Comparison of ENCODE assay signal across 22 cellular contexts in genomic region chr7:105990141-105990540, GRCh38. TPM values are rescaled to one million over a fixed set of nuclear protein-coding genes. Genes with fewer than 3 reads are reported as not detected.
DNase-seq lines count a peak whose midpoint lies in the region; ATAC-seq and TF ChIP-seq lines count a peak whose summit lies in the region.
"Had no signal": no experiment of that assay in that cellular context is flagged by ENCODE, and none has a peak within 500 bp of the region (broad histone marks: within the 10 kb centered on the region; RNA-seq: fewer than 3 reads in every experiment).

No MANE protein-coding gene starts in this region.

- no peaks in the 10 kb centered on the region for H3K36me3 Mint-ChIP-seq in brain
- no peaks in the 10 kb centered on the region for H3K36me3 Mint-ChIP-seq in activated CD4-positive, alpha-beta T cell treated with anti-CD3 and anti-CD28 coated beads for 36 hours (ENCODE audit: low read depth)
- H3K36me3 Mint-ChIP-seq: IgD-negative memory B cell had no signal

- H3K9ac ChIP-seq in HUES48 (ENCODE audit: low read depth, low read length) (no peak overlapping the region), iPS-18a (ENCODE audit: low read length) (no peak overlapping the region)
- H3K9ac ChIP-seq: BLaER1 treated with 17β-estradiol and CSF1 and Interleukin-3, amounts not matched to agents 10 nM and 100 nM; KMS-11 had no signal

- H3K27ac Mint-ChIP-seq in brain: peak overlapping the region; percentile 38 to 93 (median 85)
- no peak overlapping the region for H3K27ac Mint-ChIP-seq in activated CD4-positive, alpha-beta T cell treated with anti-CD3 and anti-CD28 coated beads for 36 hours
- H3K27ac Mint-ChIP-seq: CD4-positive, alpha-beta T cell; IgD-negative memory B cell had no signal

- ATAC-seq in activated CD4-positive, alpha-beta T cell treated with anti-CD3 and anti-CD28 coated beads for 36 hours: no peak
- ATAC-seq: HCT116 had no signal

- H3K27me3 Mint-ChIP-seq in brain: peaks cover under 1% of the 10 kb centered on the region
- peaks cover 3% of the 10 kb centered on the region for H3K27me3 Mint-ChIP-seq in activated CD4-positive, alpha-beta T cell treated with anti-CD3 and anti-CD28 coated beads for 36 hours
- H3K27me3 Mint-ChIP-seq: CD4-positive, alpha-beta T cell had no signal

- POLR2A ChIA-PET in activated CD4-positive, alpha-beta T cell treated with anti-CD3 and anti-CD28 coated beads for 36 hours (lab: Charles Lee): no interaction called here

- H3K4me3 ChIP-seq in HUES48 (ENCODE audit: low read depth, low read length): no peak overlapping the region
- peak overlapping the region; percentile 4 for H3K4me3 ChIP-seq in iPS-18a (ENCODE audit: low read length)
- H3K4me3 ChIP-seq in foreskin fibroblast (ENCODE audit: low read depth in 1 of 2, low read length in 2 of 2): no peak overlapping the region
- H3K4me3 ChIP-seq: A549; BLaER1 treated with 17β-estradiol and CSF1 and Interleukin-3, amounts not matched to agents 10 nM and 100 nM; SJSA1 had no signal

- TF ChIP-seq CTCF in brain (conservative IDR thresholded peaks at IDR 0.05) (no peak), foreskin fibroblast (IDR thresholded peaks at IDR 0.05; ENCODE audit: low read depth, low read length) (no peak)

- peak overlapping the region in 2 of 5 experiments; percentile 7 to 16 for H3K4me3 Mint-ChIP-seq in brain
- H3K4me3 Mint-ChIP-seq in activated CD4-positive, alpha-beta T cell treated with anti-CD3 and anti-CD28 coated beads for 36 hours: no peak overlapping the region
- H3K4me3 Mint-ChIP-seq: CD4-positive, alpha-beta T cell; IgD-negative memory B cell had no signal

- H3K27ac ChIP-seq in HUES48 (ENCODE audit: low read depth, low read length) (peak overlapping the region; percentile 88), iPS-18a (ENCODE audit: low read length) (peak overlapping the region; percentile 35)
- H3K27ac ChIP-seq: A549; BLaER1 treated with 17β-estradiol and CSF1 and Interleukin-3, amounts not matched to agents 10 nM and 100 nM; KMS-11; SJSA1 had no signal

- H3K9me3 ChIP-seq in HUES48 (ENCODE audit: control insufficient read depth, insufficient read depth, low read length) (no peaks in the 10 kb centered on the region), iPS-18a (ENCODE audit: control insufficient read depth, low read depth, low read length) (no peaks in the 10 kb centered on the region)
- H3K9me3 ChIP-seq: A549; BLaER1 treated with 17β-estradiol and CSF1 and Interleukin-3, amounts not matched to agents 10 nM and 100 nM; SJSA1 had no signal

- H3K27me3 ChIP-seq in HUES48 (ENCODE audit: control insufficient read depth, insufficient read depth, low read length): no peaks in the 10 kb centered on the region
- no peaks in the 10 kb centered on the region for H3K27me3 ChIP-seq in iPS-18a (ENCODE audit: control insufficient read depth, insufficient read depth, low read length)

- intact Hi-C loops in activated CD4-positive, alpha-beta T cell treated with anti-CD3 and anti-CD28 coated beads for 36 hours (cut with DNase I, micrococcal nuclease): no loop called here

- H3K36me3 ChIP-seq in HUES48 (ENCODE audit: control insufficient read depth, insufficient read depth, low read length): no peaks in the 10 kb centered on the region
- H3K36me3 ChIP-seq in iPS-18a (ENCODE audit: control insufficient read depth, low read depth, low read length): no peaks in the 10 kb centered on the region
- H3K36me3 ChIP-seq: BLaER1 treated with 17β-estradiol and CSF1 and Interleukin-3, amounts not matched to agents 10 nM and 100 nM; SJSA1 had no signal

- peak; percentile 81 for DNase-seq in putamen (ENCODE audit: low spot score)
- DNase-seq in NCI-H1105 treated with DMSO at 0.1 percent for 48 hours (lab: John Stamatoyannopoulos, UW): no peak
- no peak for DNase-seq in activated CD4-positive, alpha-beta T cell treated with anti-CD3 and anti-CD28 coated beads for 36 hours
- DNase-seq in foreskin fibroblast: no peak
- DNase-seq: AML-193; CD4-positive, alpha-beta T cell; DMS53; MM.1S; NCI-H1417; NCI-H446 treated with DMSO at 0.1 percent for 48 hours; NCI-H526; Right ventricle myocardium superior; RPMI8226 had no signal

- H3K9me3 Mint-ChIP-seq in brain: peaks cover 0 to 2% (median 0%) of the 10 kb centered on the region in 5 experiments
- no peaks in the 10 kb centered on the region for H3K9me3 Mint-ChIP-seq in activated CD4-positive, alpha-beta T cell treated with anti-CD3 and anti-CD28 coated beads for 36 hours (ENCODE audit: low read depth)
- H3K9me3 Mint-ChIP-seq: CD4-positive, alpha-beta T cell; IgD-negative memory B cell had no signal

- peaks cover 64% of the 10 kb centered on the region for H3K4me1 Mint-ChIP-seq in brain
- peaks cover 3% of the 10 kb centered on the region for H3K4me1 Mint-ChIP-seq in activated CD4-positive, alpha-beta T cell treated with anti-CD3 and anti-CD28 coated beads for 36 hours

- CTCF ChIA-PET in activated CD4-positive, alpha-beta T cell treated with anti-CD3 and anti-CD28 coated beads for 36 hours (lab: Charles Lee): interaction anchor here (1.2 kb wide), 2 partner anchors 18 to 20 kb away, joined by 3 read pairs; no protein-coding TSS in a partner anchor

- peaks cover 71% of the 10 kb centered on the region for H3K4me1 ChIP-seq in HUES48 (ENCODE audit: control insufficient read depth, insufficient read depth, low read length)
- H3K4me1 ChIP-seq in iPS-18a (ENCODE audit: control insufficient read depth, low read depth, low read length): peaks cover 65% of the 10 kb centered on the region
- H3K4me1 ChIP-seq: A549, SJSA1 had no signal

RNA-seq across cellular contexts. Expression of gene CDHR3, which starts 27.1 kb away (rescaled TPM):
- polyA plus RNA-seq in brain (ENCODE audit: insufficient read depth, low read depth, low replicate concordance): 2.1 TPM
- under 1 TPM; 0.55 to 0.93 TPM for total RNA-seq in activated CD4-positive, alpha-beta T cell treated with anti-CD3 and anti-CD28 coated beads for 36 hours
